ENCODE assay signal across 1 cellular context in genomic region chr16:81548901-81549546, GRCh38.
TF ChIP-seq lines count a peak whose summit lies in the region.

No MANE protein-coding gene starts in this region.

TF ChIP-seq in HepG2, 621 proteins besides CTCF, POLR2A, EP300 and RAD21 (continued from another document and continues in another):
- no peak for TF ChIP-seq SP1 (IDR thresholded peaks at IDR 0.05)
- peak; percentile 39; the same call in 1 of the 2 replicates for TF ChIP-seq SP1 (CRISPR knock-in tag; IDR thresholded peaks at IDR 0.05)
- TF ChIP-seq ZNF552 (CRISPR knock-in tag; IDR thresholded peaks at IDR 0.05; ENCODE audit: borderline replicate concordance): 0 out of 2 replicates have a peak, but pooled peaks have one; percentile 23
- no peak; the same call in none of the 2 replicates for TF ChIP-seq ZNF775 (CRISPR knock-in tag; IDR thresholded peaks at IDR 0.05; ENCODE audit: borderline replicate concordance)
- no peak for TF ChIP-seq JUND (CRISPR knock-in tag; IDR thresholded peaks at IDR 0.05)
- peak; percentile 97 for TF ChIP-seq HNF1A (IDR thresholded peaks at IDR 0.05; ENCODE audit: low read depth)
- TF ChIP-seq HNF1A (CRISPR knock-in tag; IDR thresholded peaks at IDR 0.05; ENCODE audit: borderline replicate concordance): peak; percentile 99
- TF ChIP-seq ZNF3 (CRISPR knock-in tag; IDR thresholded peaks at IDR 0.05): peak; percentile 98
- TF ChIP-seq ATF3 (CRISPR knock-in tag; IDR thresholded peaks at IDR 0.05): peak; percentile 8; the same call in 1 of the 2 replicates
- no peak for TF ChIP-seq ZNF691 (CRISPR knock-in tag; IDR thresholded peaks at IDR 0.05; ENCODE audit: borderline replicate concordance, low read depth)
- no peak for TF ChIP-seq KLF12 (CRISPR knock-in tag; IDR thresholded peaks at IDR 0.05; ENCODE audit: borderline replicate concordance)
- TF ChIP-seq FIP1L1 (IDR thresholded peaks at IDR 0.05; ENCODE audit: borderline replicate concordance, insufficient read depth, low read depth, low read length): no peak
- TF ChIP-seq CEBPG (CRISPR knock-in tag; IDR thresholded peaks at IDR 0.05): peak; percentile 79
- peak; percentile 100 for TF ChIP-seq ZNF431 (CRISPR knock-in tag; IDR thresholded peaks at IDR 0.05; ENCODE audit: borderline replicate concordance, low read depth)
- peak; percentile 94 for TF ChIP-seq HNF4G (IDR thresholded peaks at IDR 0.05; ENCODE audit: borderline replicate concordance, low read depth, low read length)
- peak; percentile 98 for TF ChIP-seq HNF4G (CRISPR knock-in tag; IDR thresholded peaks at IDR 0.05; ENCODE audit: borderline replicate concordance, low read depth)
- TF ChIP-seq ZFP1 (CRISPR knock-in tag; IDR thresholded peaks at IDR 0.05): 0 out of 2 replicates have a peak, but pooled peaks have one; percentile 47
- TF ChIP-seq KLF13 (CRISPR knock-in tag; IDR thresholded peaks at IDR 0.05): no peak
- TF ChIP-seq CBFB (CRISPR knock-in tag; IDR thresholded peaks at IDR 0.05): peak; percentile 24; the same call in 1 of the 2 replicates
- no peak for TF ChIP-seq ZNF138 (CRISPR knock-in tag; IDR thresholded peaks at IDR 0.05; ENCODE audit: low read depth)
- TF ChIP-seq TBX3 (IDR thresholded peaks at IDR 0.05; ENCODE audit: borderline replicate concordance): 0 out of 2 replicates have a peak, but pooled peaks have one; percentile 60
- TF ChIP-seq TARDBP (CRISPR knock-in tag; IDR thresholded peaks at IDR 0.05): peak; percentile 87
- TF ChIP-seq WIZ (CRISPR knock-in tag; IDR thresholded peaks at IDR 0.05): 0 out of 2 replicates have a peak, but pooled peaks have one; percentile 9
- peak; percentile 60; the same call in 1 of the 2 replicates for TF ChIP-seq MLX (CRISPR knock-in tag; IDR thresholded peaks at IDR 0.05)
- TF ChIP-seq PAXIP1 (CRISPR knock-in tag; conservative IDR thresholded peaks at IDR 0.05): peak; percentile 97
- TF ChIP-seq ZBTB20 (CRISPR knock-in tag; IDR thresholded peaks at IDR 0.05; ENCODE audit: borderline replicate concordance, low read depth): peak; percentile 87
- peak; percentile 43; the same call in 1 of the 2 replicates for TF ChIP-seq PPARG (CRISPR knock-in tag; conservative IDR thresholded peaks at IDR 0.05)
- peak; percentile 15; the same call in 1 of the 2 replicates for TF ChIP-seq ZNF160 (CRISPR knock-in tag; IDR thresholded peaks at IDR 0.05)
- peak; percentile 59 for TF ChIP-seq NR2F2 (IDR thresholded peaks at IDR 0.05; ENCODE audit: borderline replicate concordance, low read depth)
- TF ChIP-seq BRF2 (CRISPR knock-in tag; IDR thresholded peaks at IDR 0.05): 0 out of 2 replicates have a peak, but pooled peaks have one; percentile 42
- no peak for TF ChIP-seq MED13 (CRISPR knock-in tag; IDR thresholded peaks at IDR 0.05)
- TF ChIP-seq ESRRA (CRISPR knock-in tag; IDR thresholded peaks at IDR 0.05; ENCODE audit: low read depth): peak; percentile 94
- TF ChIP-seq HMG20A (CRISPR knock-in tag; IDR thresholded peaks at IDR 0.05; ENCODE audit: borderline replicate concordance): peak; percentile 73; the same call in 1 of the 2 replicates
- TF ChIP-seq ZNF883 (CRISPR knock-in tag; IDR thresholded peaks at IDR 0.05; ENCODE audit: not compliant biosample characterization): no peak
- 0 out of 2 replicates have a peak, but pooled peaks have one; percentile 37 for TF ChIP-seq FLYWCH1 (CRISPR knock-in tag; IDR thresholded peaks at IDR 0.05)
- no peak for TF ChIP-seq PLSCR1 (CRISPR knock-in tag; IDR thresholded peaks at IDR 0.05; ENCODE audit: borderline replicate concordance)
- TF ChIP-seq ELF3 (CRISPR knock-in tag; IDR thresholded peaks at IDR 0.05): peak; percentile 81
- peak; percentile 60 for TF ChIP-seq GFI1 (CRISPR knock-in tag; IDR thresholded peaks at IDR 0.05; ENCODE audit: borderline replicate concordance)
- no peak for TF ChIP-seq BRCA1 (CRISPR knock-in tag; IDR thresholded peaks at IDR 0.05)
- peak; percentile 91 for TF ChIP-seq HIVEP1 (CRISPR knock-in tag; IDR thresholded peaks at IDR 0.05)
- TF ChIP-seq ZNF503 (CRISPR knock-in tag; IDR thresholded peaks at IDR 0.05): peak; percentile 53; the same call in 1 of the 2 replicates
- peak; percentile 82 for TF ChIP-seq RXRB (CRISPR knock-in tag; IDR thresholded peaks at IDR 0.05; ENCODE audit: borderline replicate concordance)
- no peak for TF ChIP-seq PTBP1 (IDR thresholded peaks at IDR 0.05; ENCODE audit: low read depth, low read length, poor library complexity, severe bottlenecking)
- peak; percentile 91 for TF ChIP-seq ZNF687 (CRISPR knock-in tag; IDR thresholded peaks at IDR 0.05)
